In genomic region chr11:64331569-64332371, GRCh38 we compare ENCODE assay signal across 8 cellular contexts. TPM values are rescaled to one million over a fixed set of nuclear protein-coding genes. Genes with fewer than 3 reads are reported as not detected.
DNase-seq lines count a peak whose midpoint lies in the region; ATAC-seq and TF ChIP-seq lines count a peak whose summit lies in the region.

No MANE protein-coding gene starts in this region.

- TF ChIP-seq CTCF in 22Rv1 (IDR thresholded peaks at IDR 0.05) (peak; percentile 38), GM13977 (IDR thresholded peaks at IDR 0.05; ENCODE audit: extremely low read depth, insufficient read depth, missing control alignments) (peak; percentile 70), heart left ventricle (IDR thresholded peaks at IDR 0.05) (peak; percentile 16 to 55 (median 34)), smooth muscle cell (IDR thresholded peaks at IDR 0.05; ENCODE audit: borderline replicate concordance, insufficient read depth, poor library complexity, severe bottlenecking) (peak; percentile 54)

- no peaks in the 10 kb centered on the region for H3K27me3 ChIP-seq in SJSA1 (replicated peaks)
- no peaks in the 10 kb centered on the region for H3K27me3 ChIP-seq in heart left ventricle
- H3K27me3 ChIP-seq in smooth muscle cell (ENCODE audit: low read depth): no peaks in the 10 kb centered on the region

- H3K4me1 ChIP-seq in SJSA1 (replicated peaks) (peaks cover 18% of the 10 kb centered on the region), heart left ventricle (peaks cover 0 to 33% (median 16%) of the 10 kb centered on the region in 12 donors), smooth muscle cell (ENCODE audit: low read depth) (no peaks in the 10 kb centered on the region)

- H3K79me2 ChIP-seq in smooth muscle cell (ENCODE audit: low read depth): no peaks in the 10 kb centered on the region

- no peak overlapping the region for H2AFZ ChIP-seq in smooth muscle cell (ENCODE audit: low read depth)

- 41 to 47% (median 44%) methylated on average over 15 to 20 of the region's 20 CpGs for whole genome bisulfite sequencing in heart left ventricle, 4 donors
- 64% methylated on average over 19 of the region's 20 CpGs for WGBS in smooth muscle cell (ENCODE audit: low lambda C conversion rate)

- H4K20me1 ChIP-seq in smooth muscle cell (ENCODE audit: low read depth): no peaks in the 10 kb centered on the region

- intact Hi-C loops in heart left ventricle (cut with DNase I): no loop called here

- H3F3A ChIP-seq in smooth muscle cell (ENCODE audit: low read depth): no peaks in the 10 kb centered on the region

- in situ Hi-C loops in GM13977 (cut with MboI; ENCODE audit: low pct_unique_long_range_greater_than_20kb, low sequenced_read_pairs, unreplicated experiment): no loop called here

- no peak overlapping the region for H3K4me2 ChIP-seq in smooth muscle cell

- peak; percentile 78 for DNase-seq in GM13977 (ENCODE audit: low spot score)
- DNase-seq in HK-2 (ENCODE audit: unreplicated experiment): peak; percentile 87
- DNase-seq in SJSA1 (ENCODE audit: low read depth in 1 of 2, low spot score in 2 of 2): peak; percentile 68 to 92
- DNase-seq in activated gamma-delta T cell treated with anti-CD3 and anti-CD28 coated beads, Interleukin-2, amount 50 U/mL, for 16 hours (ENCODE audit: low read depth): peak; percentile 75
- DNase-seq in heart left ventricle: peak; percentile 61 to 88 (median 83)
- peak; percentile 20 for DNase-seq in smooth muscle cell (lab: John Stamatoyannopoulos, UW; ENCODE audit: unreplicated experiment)

- H3K36me3 ChIP-seq in SJSA1 (no peaks in the 10 kb centered on the region), heart left ventricle (no peaks in the 10 kb centered on the region), smooth muscle cell (ENCODE audit: low read depth) (no peaks in the 10 kb centered on the region)

- no peaks in the 10 kb centered on the region for H3K9me3 ChIP-seq in SJSA1 (replicated peaks)
- H3K9me3 ChIP-seq in heart left ventricle: peaks cover 0 to 5% (median 0%) of the 10 kb centered on the region in 12 donors
- H3K9me3 ChIP-seq in smooth muscle cell (replicated peaks; ENCODE audit: low read depth): no peaks in the 10 kb centered on the region

- ATAC-seq in heart left ventricle (peak in 3 of 4 donors; percentile 77 to 80 (median 78)), GM21381 (IDR thresholded peaks at IDR 0.05; ENCODE audit: unreplicated experiment) (no peak)

- H3K4me3 ChIP-seq in SJSA1 (no peak overlapping the region), heart left ventricle (peak overlapping the region in 1 of 12 donors; percentile 12), smooth muscle cell (no peak overlapping the region)

- H3K27ac ChIP-seq in 22Rv1 (no peak overlapping the region), SJSA1 (no peak overlapping the region), heart left ventricle (peak overlapping the region in 2 of 12 donors; percentile 32 to 37), smooth muscle cell (ENCODE audit: low read depth) (no peak overlapping the region)

- TF ChIP-seq POLR2A in heart left ventricle (IDR thresholded peaks at IDR 0.05): no peak

- H3K9ac ChIP-seq in smooth muscle cell (ENCODE audit: low read depth): no peak overlapping the region

RNA-seq across cellular contexts. Expression of gene CCDC88B, which starts 8.2 kb away (rescaled TPM):
- total RNA-seq in SJSA1 (2014; rRNA removed; shearing (Covaris generic)): 2.2 and 5.3 TPM in 2 replicates
- total RNA-seq in heart left ventricle (10 to 100 TPM in 1 of 9 donors, 1 to 10 TPM in 8; 4.1 to 16.2 (median 7.3) TPM), smooth muscle cell (0.22 and 2.2 TPM in 2 replicates)
- polyA plus RNA-seq in heart left ventricle (10 to 100 TPM in 1 of 2 donors, 1 to 10 TPM in 1; 8.1 to 24.0 TPM), smooth muscle cell (2.2 and 3.4 TPM in 2 replicates)

RNA-seq across cellular contexts. Expression of gene PRDX5, which starts 13.8 kb away (rescaled TPM):
- 205 and 232 TPM in 2 replicates for total RNA-seq in SJSA1 (2014; rRNA removed; shearing (Covaris generic))
- 100 to 1,000 TPM; 220 to 561 (median 290) TPM for total RNA-seq in heart left ventricle
- 100 to 1,000 TPM; 385 to 882 TPM for polyA plus RNA-seq in heart left ventricle
- total RNA-seq in smooth muscle cell: 169 and 209 TPM in 2 replicates
- polyA plus RNA-seq in smooth muscle cell: 461 and 474 TPM in 2 replicates

RNA-seq across cellular contexts. Expression of gene TRMT112, which starts 14.4 kb away (rescaled TPM):
- total RNA-seq in SJSA1 (2014; rRNA removed; shearing (Covaris generic)): 506 and 974 TPM in 2 replicates
- total RNA-seq in heart left ventricle: 100 to 1,000 TPM in 4 of 9 donors, 10 to 100 TPM in 5; 80.0 to 169 (median 95.6) TPM
- polyA plus RNA-seq in heart left ventricle: 100 to 1,000 TPM; 172 to 186 TPM
- total RNA-seq in smooth muscle cell: 218 and 285 TPM in 2 replicates
- 327 and 353 TPM in 2 replicates for polyA plus RNA-seq in smooth muscle cell

RNA-seq across cellular contexts. Expression of gene ESRRA, which starts 26.4 kb away (rescaled TPM):
- total RNA-seq in SJSA1 (2014; rRNA removed; shearing (Covaris generic)): 50.7 and 51.1 TPM in 2 replicates
- total RNA-seq in heart left ventricle: 100 to 1,000 TPM in 8 of 9 donors, 10 to 100 TPM in 1; 94.0 to 291 (median 145) TPM
- 100 to 1,000 TPM; 217 to 260 TPM for polyA plus RNA-seq in heart left ventricle
- total RNA-seq in smooth muscle cell: 7.7 and 8.0 TPM in 2 replicates
- 16.7 and 29.4 TPM in 2 replicates for polyA plus RNA-seq in smooth muscle cell

RNA-seq across cellular contexts. Expression of gene RPS6KA4, which starts 27.2 kb away (rescaled TPM):
- 81.8 and 84.1 TPM in 2 replicates for total RNA-seq in SJSA1 (2014; rRNA removed; shearing (Covaris generic))
- 10 to 100 TPM; 12.8 to 32.5 (median 18.3) TPM for total RNA-seq in heart left ventricle
- 10 to 100 TPM; 15.0 to 30.4 TPM for polyA plus RNA-seq in heart left ventricle
- total RNA-seq in smooth muscle cell: 19.5 and 21.8 TPM in 2 replicates
- 40.0 and 42.9 TPM in 2 replicates for polyA plus RNA-seq in smooth muscle cell

Comparison
In these comparisons a context has a peak if more than half of its experiments do, and no peak if none do; other contexts are left out.
1. DNase-seq: peak in every context shown above with its lines; median percentile 87 in HK-2; 83 in heart left ventricle; 80 in SJSA1; 78 in GM13977; 75 in activated gamma-delta T cell treated with anti-CD3 and anti-CD28 coated beads, Interleukin-2, amount 50 U/mL, for 16 hours; 20 in smooth muscle cell.